1 cellular context compared by ENCODE assay signal in genomic region chr2:26316041-26316440, GRCh38.
TF ChIP-seq lines count a peak whose summit lies in the region.

No MANE protein-coding gene starts in this region.

TF ChIP-seq in WTC11, 78 proteins besides CTCF, POLR2A, EP300 and RAD21 (continued from another document):
- no peak for TF ChIP-seq AR (CRISPR knock-in tag; IDR thresholded peaks at IDR 0.05)
- no peak for TF ChIP-seq ZNF138 (CRISPR knock-in tag; conservative IDR thresholded peaks at IDR 0.05)
- no peak for TF ChIP-seq STAT6 (CRISPR knock-in tag; conservative IDR thresholded peaks at IDR 0.05; ENCODE audit: low read depth)
- no peak for TF ChIP-seq ZNF416 (CRISPR knock-in tag; IDR thresholded peaks at IDR 0.05)
- no peak for TF ChIP-seq PRRX2 (CRISPR knock-in tag; IDR thresholded peaks at IDR 0.05)
